1 cellular context compared by ENCODE assay signal in genomic region chr13:104414771-104415170, GRCh38.
TF ChIP-seq lines count a peak whose summit lies in the region.

No MANE protein-coding gene starts in this region.

TF ChIP-seq in endothelial cell of umbilical vein, 7 proteins besides CTCF, POLR2A, EP300 and RAD21 (continued from another document):
- no peak for TF ChIP-seq JUN (IDR thresholded peaks at IDR 0.05; ENCODE audit: borderline replicate concordance, insufficient read depth, insufficient read length, low read depth)
- no peak for TF ChIP-seq POLR2AphosphoS5 (IDR thresholded peaks at IDR 0.05; ENCODE audit: insufficient read depth, low read depth, low read length)
- TF ChIP-seq EZH2 (IDR thresholded peaks at IDR 0.05; ENCODE audit: borderline replicate concordance, low read depth, low read length, severe bottlenecking): no peak
- no peak for TF ChIP-seq MYC (IDR thresholded peaks at IDR 0.05; ENCODE audit: low read depth, low read length)
TF ChIP-seq in endothelial cell of umbilical vein: peak in this region for 0.
